In the genomic region with DNA sequence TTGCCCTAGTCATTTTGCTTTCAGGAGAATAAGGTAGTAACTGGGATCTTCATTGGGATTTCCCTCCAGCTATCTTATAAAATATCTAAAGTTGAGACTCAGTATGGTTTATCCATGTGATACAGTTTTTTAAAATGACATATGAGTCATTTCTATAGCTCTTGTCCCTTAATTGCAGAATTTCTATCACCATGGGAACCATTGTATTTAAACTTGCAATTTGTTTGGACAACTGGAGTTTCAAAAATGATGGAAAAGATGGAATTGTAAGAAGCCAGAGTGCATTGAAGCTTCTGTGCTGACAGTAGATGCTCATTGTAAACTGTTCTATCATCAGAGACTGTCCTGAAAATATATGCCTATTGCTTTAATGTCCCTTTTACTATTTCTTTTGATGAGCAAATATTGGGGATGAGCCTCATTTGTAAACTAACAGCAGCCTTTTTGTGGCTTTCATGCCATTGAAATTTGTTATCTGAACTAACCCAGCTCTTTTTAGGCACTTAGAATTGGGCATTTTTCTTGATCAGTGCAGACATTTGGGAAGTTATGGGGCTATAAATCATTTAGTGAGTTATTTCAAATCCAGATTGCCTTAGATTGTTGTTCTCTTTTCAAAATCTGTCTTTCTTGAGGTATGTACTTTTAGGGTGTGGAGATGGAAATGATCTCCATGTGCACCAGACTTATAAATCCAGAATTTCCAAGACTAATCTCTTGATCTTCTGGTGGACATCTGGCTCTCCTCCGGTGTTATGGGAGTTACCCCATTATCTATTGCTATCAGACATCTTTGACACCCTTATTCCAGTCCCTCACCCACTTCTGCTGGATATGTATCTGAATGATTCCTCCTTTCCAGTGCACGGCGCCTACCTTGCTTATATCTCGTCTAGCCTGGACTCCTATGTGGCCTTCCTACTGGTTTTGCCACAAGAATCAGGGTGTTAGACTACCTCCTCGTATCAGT, we compare ENCODE assay signal across 17 cellular contexts.
"Had no signal": no experiment of that assay in that cellular context is flagged by ENCODE, and none has a peak within 500 bp of the region (broad histone marks: within the 10 kb centered on the region; RNA-seq: fewer than 3 reads in every experiment).

No MANE protein-coding gene starts in this region.

- H3K27ac ChIP-seq: esophagus muscularis mucosa, foreskin keratinocyte, heart right ventricle, upper lobe of right lung had no signal

- H3K9me3 ChIP-seq: esophagus muscularis mucosa, heart right ventricle, testis, upper lobe of right lung had no signal

- ATAC-seq: foreskin keratinocyte, heart right ventricle, left lobe of liver, sciatic nerve, upper lobe of right lung had no signal

- H3K27me3 ChIP-seq: esophagus muscularis mucosa, foreskin keratinocyte, heart right ventricle, testis, upper lobe of right lung had no signal

- FAIRE-seq: islet of Langerhans had no signal

- H3K4me3 ChIP-seq: esophagus muscularis mucosa, heart right ventricle, testis, upper lobe of right lung had no signal

- DNase-seq: activated CD4-positive, alpha-beta memory T cell treated with anti-CD3 and anti-CD28 coated beads for 36 hours; activated CD4-positive, CD25-positive, alpha-beta regulatory T cell treated with anti-CD3 and anti-CD28 coated beads, Interleukin-2, amount 50 U/mL, for 72 hours; activated gamma-delta T cell; activated T-cell treated with anti-CD3 and anti-CD28 coated beads, Interleukin-2, amount 50 U/mL, for 48 hours; cerebellar nuclear complex; endodermal cell; foreskin keratinocyte; heart right ventricle; mesendoderm; occipital lobe; stimulated activated naive CD4-positive, alpha-beta T cell treated with Interleukin-2 at 50 U/mL for 16 hours; testis; upper lobe of right lung had no signal

- H3K4me1 ChIP-seq: upper lobe of right lung had no signal
